Comparison of ENCODE assay signal across 9 cellular contexts in the genomic region with DNA sequence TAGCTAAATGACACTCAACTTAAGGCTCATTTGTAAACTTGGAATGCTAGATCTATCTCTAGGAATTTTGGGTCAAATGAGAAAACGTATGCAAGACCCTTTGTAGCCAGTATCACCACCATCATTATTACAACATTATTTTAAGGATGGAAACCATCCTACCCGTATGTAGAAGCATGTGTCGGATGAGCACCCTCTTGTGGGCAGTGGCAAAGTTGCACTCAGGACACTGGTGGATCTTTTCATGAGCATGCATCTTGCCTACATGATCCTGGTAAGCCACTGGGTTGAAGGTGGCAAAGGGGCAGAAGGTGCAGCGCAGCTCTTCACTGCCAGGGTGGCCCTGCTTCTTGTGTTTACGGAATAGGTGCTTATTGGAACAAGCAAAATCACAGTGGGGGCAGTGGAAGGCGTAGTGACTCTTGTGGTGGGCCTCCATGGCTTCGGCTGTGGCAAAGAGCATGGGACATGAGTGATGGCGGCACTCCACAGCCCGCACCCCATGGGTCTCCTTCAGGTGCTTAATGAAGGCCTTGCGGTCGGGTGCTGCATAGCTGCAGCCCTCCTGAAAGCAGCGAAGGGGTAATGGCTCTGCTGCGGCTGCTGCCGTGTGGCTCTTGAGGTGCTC. TPM values are rescaled to one million over a fixed set of nuclear protein-coding genes. Genes with fewer than 3 reads are reported as not detected.
A peak's percentile ranks its signal among the peaks of the same experiment; 100 is the strongest.
DNase-seq lines count a peak whose midpoint lies in the region; ATAC-seq and TF ChIP-seq lines count a peak whose summit lies in the region.
"Had no signal": no experiment of that assay in that cellular context is flagged by ENCODE, and none has a peak within 500 bp of the region (broad histone marks: within the 10 kb centered on the region; RNA-seq: fewer than 3 reads in every experiment).

No MANE protein-coding gene starts in this region.

- POLR2A ChIA-PET in activated CD4-positive, alpha-beta T cell treated with anti-CD3 and anti-CD28 coated beads, Interleukin-2, amount 10 ng/mL, durations not matched to agents 7 days and 5 days (lab: Charles Lee): interaction anchor here (0.6 kb wide), 1 partner anchor 147 kb away, joined by 3 read pairs; no protein-coding TSS in a partner anchor

- H3K36me3 ChIP-seq in BE2C: peaks cover 85% of the 10 kb centered on the region

- no peaks in the 10 kb centered on the region for H3K27me3 ChIP-seq in BE2C

- peaks cover 46% of the 10 kb centered on the region for H3K36me3 Mint-ChIP-seq in activated CD4-positive, alpha-beta T cell treated with anti-CD3 and anti-CD28 coated beads, Interleukin-2, amount 10 ng/mL, durations not matched to agents 7 days and 5 days (ENCODE audit: low read depth)
- peaks cover 73% of the 10 kb centered on the region for H3K36me3 Mint-ChIP-seq in effector memory CD8-positive, alpha-beta T cell (ENCODE audit: insufficient read depth)
- H3K36me3 Mint-ChIP-seq in mesothelial cell of epicardium: peaks cover 34% of the 10 kb centered on the region

- no peaks in the 10 kb centered on the region for H3K9me3 ChIP-seq in BE2C

- CTCF ChIA-PET in activated CD4-positive, alpha-beta T cell treated with anti-CD3 and anti-CD28 coated beads, Interleukin-2, amount 10 ng/mL, durations not matched to agents 7 days and 5 days (lab: Charles Lee): interaction anchor here (0.7 to 3.0 kb wide), 6 partner anchors 10 to 481 kb away, joined by 3 to 18 read pairs (median 3); a partner anchor contains a TSS

- peak; percentile 68 for DNase-seq in BE2C
- DNase-seq in NCI-H2196 treated with DMSO at 0.1 percent for 48 hours (lab: John Stamatoyannopoulos, UW; ENCODE audit: unreplicated experiment): peak; percentile 9
- DNase-seq in activated CD4-positive, alpha-beta T cell treated with anti-CD3 and anti-CD28 coated beads, Interleukin-2, amount 10 ng/mL, durations not matched to agents 7 days and 5 days: peak; percentile 67
- DNase-seq in effector memory CD8-positive, alpha-beta T cell: peak; percentile 40 to 51 (median 40)
- no peak for DNase-seq in mesothelial cell of epicardium (ENCODE audit: low spot score in 2 of 2, unreplicated experiment in 2 of 2)
- DNase-seq in superior temporal gyrus (ENCODE audit: extremely low spot score): peak; percentile 80

- no peak overlapping the region for H3K4me3 Mint-ChIP-seq in activated CD4-positive, alpha-beta T cell treated with anti-CD3 and anti-CD28 coated beads, Interleukin-2, amount 10 ng/mL, durations not matched to agents 7 days and 5 days
- H3K4me3 Mint-ChIP-seq in effector memory CD8-positive, alpha-beta T cell: no peak overlapping the region
- H3K4me3 Mint-ChIP-seq in mesothelial cell of epicardium: no peak overlapping the region

- TF ChIP-seq CTCF in BE2C (IDR thresholded peaks at IDR 0.05; ENCODE audit: low read depth, low read length) (peak; percentile 97), mesothelial cell of epicardium (IDR thresholded peaks at IDR 0.05; ENCODE audit: unreplicated experiment) (peak; percentile 69)

- H3K4me1 Mint-ChIP-seq in activated CD4-positive, alpha-beta T cell treated with anti-CD3 and anti-CD28 coated beads, Interleukin-2, amount 10 ng/mL, durations not matched to agents 7 days and 5 days: peaks cover 6% of the 10 kb centered on the region
- H3K4me1 Mint-ChIP-seq in effector memory CD8-positive, alpha-beta T cell (ENCODE audit: low read depth in 2 of 2): peaks cover 6 to 13% of the 10 kb centered on the region in 2 donors
- no peaks in the 10 kb centered on the region for H3K4me1 Mint-ChIP-seq in mesothelial cell of epicardium

- ATAC-seq in GM18909 (IDR thresholded peaks at IDR 0.05; ENCODE audit: poor library complexity, unreplicated experiment) (peak; percentile 41), HG02852 (IDR thresholded peaks at IDR 0.05; ENCODE audit: unreplicated experiment) (no peak)
- ATAC-seq in effector memory CD8-positive, alpha-beta T cell (replicated peaks): peak; percentile 84

- peak overlapping the region; percentile 39 for H3K27ac Mint-ChIP-seq in activated CD4-positive, alpha-beta T cell treated with anti-CD3 and anti-CD28 coated beads, Interleukin-2, amount 10 ng/mL, durations not matched to agents 7 days and 5 days
- H3K27ac Mint-ChIP-seq in effector memory CD8-positive, alpha-beta T cell: peak overlapping the region in 1 of 2 donors; percentile 16
- H3K27ac Mint-ChIP-seq in mesothelial cell of epicardium: no peak overlapping the region

- no peaks in the 10 kb centered on the region for H3K4me1 ChIP-seq in BE2C

- H3K4me3 ChIP-seq in BE2C (ENCODE audit: low read depth, low read length): no peak overlapping the region
- H3K4me3 ChIP-seq: skin epidermis had no signal

- H3K9me3 Mint-ChIP-seq in activated CD4-positive, alpha-beta T cell treated with anti-CD3 and anti-CD28 coated beads, Interleukin-2, amount 10 ng/mL, durations not matched to agents 7 days and 5 days: no peaks in the 10 kb centered on the region
- no peaks in the 10 kb centered on the region for H3K9me3 Mint-ChIP-seq in effector memory CD8-positive, alpha-beta T cell
- no peaks in the 10 kb centered on the region for H3K9me3 Mint-ChIP-seq in mesothelial cell of epicardium

- H3K27me3 Mint-ChIP-seq in activated CD4-positive, alpha-beta T cell treated with anti-CD3 and anti-CD28 coated beads, Interleukin-2, amount 10 ng/mL, durations not matched to agents 7 days and 5 days: no peaks in the 10 kb centered on the region
- no peaks in the 10 kb centered on the region for H3K27me3 Mint-ChIP-seq in effector memory CD8-positive, alpha-beta T cell
- H3K27me3 Mint-ChIP-seq in mesothelial cell of epicardium (ENCODE audit: low read depth): no peaks in the 10 kb centered on the region

RNA-seq across cellular contexts. Expression of a gene that starts 10.8 kb away (rescaled TPM):
- polyA plus RNA-seq in BE2C (2012; ENCODE audit: insufficient read depth, insufficient read length, low read depth): 20.7 TPM
- 10 to 100 TPM; 46.8 to 48.6 TPM for total RNA-seq in activated CD4-positive, alpha-beta T cell treated with anti-CD3 and anti-CD28 coated beads, Interleukin-2, amount 10 ng/mL, durations not matched to agents 7 days and 5 days
- total RNA-seq in mesothelial cell of epicardium: 31.4 to 34.1 TPM (median 32.9 TPM) in 3 replicates

RNA-seq across cellular contexts. Expression of a gene that starts 10.9 kb away (rescaled TPM):
- 265 TPM for polyA plus RNA-seq in BE2C (2012; ENCODE audit: insufficient read depth, insufficient read length, low read depth)
- total RNA-seq in activated CD4-positive, alpha-beta T cell treated with anti-CD3 and anti-CD28 coated beads, Interleukin-2, amount 10 ng/mL, durations not matched to agents 7 days and 5 days: 10 to 100 TPM; 53.4 to 58.6 TPM
- total RNA-seq in mesothelial cell of epicardium: 36.0 to 39.4 TPM (median 37.8 TPM) in 3 replicates

RNA-seq across cellular contexts. Expression of a gene that starts 23.2 kb away (rescaled TPM):
- polyA plus RNA-seq in BE2C (2012; ENCODE audit: insufficient read depth, insufficient read length, low read depth): 301 TPM
- total RNA-seq in activated CD4-positive, alpha-beta T cell treated with anti-CD3 and anti-CD28 coated beads, Interleukin-2, amount 10 ng/mL, durations not matched to agents 7 days and 5 days: 10 to 100 TPM; 20.6 to 29.8 TPM
- total RNA-seq in mesothelial cell of epicardium: 21.6 to 26.5 TPM (median 21.8 TPM) in 3 replicates

RNA-seq across cellular contexts. Expression of a gene that starts 23.3 kb away (rescaled TPM):
- 29.9 TPM for polyA plus RNA-seq in BE2C (2012; ENCODE audit: insufficient read depth, insufficient read length, low read depth)
- total RNA-seq in activated CD4-positive, alpha-beta T cell treated with anti-CD3 and anti-CD28 coated beads, Interleukin-2, amount 10 ng/mL, durations not matched to agents 7 days and 5 days: 10 to 100 TPM; 14.6 to 17.3 TPM
- 115 to 127 TPM (median 120 TPM) in 3 replicates for total RNA-seq in mesothelial cell of epicardium

RNA-seq across cellular contexts. Expression of a gene that starts 40.9 kb away (rescaled TPM):
- polyA plus RNA-seq in BE2C (2012; ENCODE audit: insufficient read depth, insufficient read length, low read depth): 30.0 TPM
- under 1 TPM; 0.15 to 0.30 TPM for total RNA-seq in activated CD4-positive, alpha-beta T cell treated with anti-CD3 and anti-CD28 coated beads, Interleukin-2, amount 10 ng/mL, durations not matched to agents 7 days and 5 days
- total RNA-seq in mesothelial cell of epicardium: 1.0 to 1.5 TPM (median 1.3 TPM) in 3 replicates

Comparison
In these comparisons a context has a peak if more than half of its experiments do, and no peak if none do; other contexts are left out.
1. DNase-seq: peak in BE2C (single experiment), NCI-H2196 treated with DMSO at 0.1 percent for 48 hours (single experiment), activated CD4-positive, alpha-beta T cell treated with anti-CD3 and anti-CD28 coated beads, Interleukin-2, amount 10 ng/mL, durations not matched to agents 7 days and 5 days (single experiment), effector memory CD8-positive, alpha-beta T cell (3 of 3) and superior temporal gyrus (single experiment); none in mesothelial cell of epicardium (0 of 2).